ENCODE assay signal across 16 cellular contexts in the genomic region with DNA sequence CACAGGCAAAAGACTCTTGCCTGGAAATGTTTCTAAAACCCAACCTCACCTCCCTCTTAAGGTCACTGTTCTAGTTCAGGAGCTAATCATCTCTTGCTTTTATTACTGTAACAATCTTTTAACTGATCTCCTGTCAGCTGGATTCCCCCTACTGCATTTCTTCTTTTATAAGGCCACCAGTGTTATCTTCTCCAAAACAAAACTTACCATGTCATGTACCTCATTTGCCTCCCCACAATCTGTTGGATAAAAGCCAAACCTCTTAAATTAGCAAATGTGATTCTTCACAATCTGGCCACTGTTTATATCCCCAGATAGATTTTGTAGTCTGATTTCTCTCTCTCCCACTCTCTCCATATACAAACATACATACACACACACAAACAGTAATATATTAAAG.
"Had no signal": no experiment of that assay in that cellular context is flagged by ENCODE, and none has a peak within 500 bp of the region (broad histone marks: within the 10 kb centered on the region; RNA-seq: fewer than 3 reads in every experiment).

No MANE protein-coding gene starts in this region.

- H3K36me3 ChIP-seq: prostate gland, thyroid gland had no signal

- H3K9me3 ChIP-seq: prostate gland, thyroid gland had no signal

- H3K4me3 ChIP-seq: lower lobe of right lung, prostate gland, skin epidermis, thyroid gland had no signal

- H3K4me1 ChIP-seq: lower lobe of right lung, prostate gland, thyroid gland had no signal

- FAIRE-seq: urothelium cell line had no signal

- H3K27ac ChIP-seq: lower lobe of right lung, prostate gland, skin epidermis, thyroid gland had no signal

- DNase-seq: activated CD4-positive, alpha-beta T cell treated with anti-CD3 and anti-CD28 coated beads, Interleukin-2, amount 10 ng/mL, durations not matched to agents 24 days and 14 days; activated CD8-positive, alpha-beta memory T cell treated with anti-CD3 and anti-CD28 coated beads, Interleukin-2, amount 50 U/mL, for 4 hours; activated CD8-positive, alpha-beta T cell treated with anti-CD3 and anti-CD28 coated beads, Interleukin-2, amount 10 ng/mL, durations not matched to agents 7 days and 5 days; activated gamma-delta T cell treated with Interleukin-2 at 50 U/mL for 16 hours; amniotic stem cell; caudate nucleus; left colon; lower lobe of right lung; right cardiac atrium; stimulated activated CD4-positive, alpha-beta T cell treated with anti-CD3 and anti-CD28 coated beads, Interleukin-15, amount 100 ng/mL, for 24 hours; stimulated activated CD4-positive, alpha-beta T cell treated with anti-CD3 and anti-CD28 coated beads, Interleukin-4, amount 100 ng/mL, for 1 hour; stimulated activated naive B cell treated with anti-CD40 and anti-IgM and Interleukin-4, amounts not matched to agents 10 μg/mL and 1 μg/mL and 100 μg/mL, for 72 hours; thyroid gland had no signal

- H3K27me3 ChIP-seq: thyroid gland had no signal

- ATAC-seq: activated CD8-positive, alpha-beta T cell treated with anti-CD3 and anti-CD28 coated beads, Interleukin-2, amount 10 ng/mL, durations not matched to agents 7 days and 5 days; left colon; lower lobe of right lung; right cardiac atrium; stimulated activated naive B cell treated with anti-CD40 and anti-IgM and Interleukin-4, amounts not matched to agents 10 μg/mL and 1 μg/mL and 100 μg/mL, for 72 hours had no signal
